ENCODE assay signal across 1 cellular context in the genomic region with DNA sequence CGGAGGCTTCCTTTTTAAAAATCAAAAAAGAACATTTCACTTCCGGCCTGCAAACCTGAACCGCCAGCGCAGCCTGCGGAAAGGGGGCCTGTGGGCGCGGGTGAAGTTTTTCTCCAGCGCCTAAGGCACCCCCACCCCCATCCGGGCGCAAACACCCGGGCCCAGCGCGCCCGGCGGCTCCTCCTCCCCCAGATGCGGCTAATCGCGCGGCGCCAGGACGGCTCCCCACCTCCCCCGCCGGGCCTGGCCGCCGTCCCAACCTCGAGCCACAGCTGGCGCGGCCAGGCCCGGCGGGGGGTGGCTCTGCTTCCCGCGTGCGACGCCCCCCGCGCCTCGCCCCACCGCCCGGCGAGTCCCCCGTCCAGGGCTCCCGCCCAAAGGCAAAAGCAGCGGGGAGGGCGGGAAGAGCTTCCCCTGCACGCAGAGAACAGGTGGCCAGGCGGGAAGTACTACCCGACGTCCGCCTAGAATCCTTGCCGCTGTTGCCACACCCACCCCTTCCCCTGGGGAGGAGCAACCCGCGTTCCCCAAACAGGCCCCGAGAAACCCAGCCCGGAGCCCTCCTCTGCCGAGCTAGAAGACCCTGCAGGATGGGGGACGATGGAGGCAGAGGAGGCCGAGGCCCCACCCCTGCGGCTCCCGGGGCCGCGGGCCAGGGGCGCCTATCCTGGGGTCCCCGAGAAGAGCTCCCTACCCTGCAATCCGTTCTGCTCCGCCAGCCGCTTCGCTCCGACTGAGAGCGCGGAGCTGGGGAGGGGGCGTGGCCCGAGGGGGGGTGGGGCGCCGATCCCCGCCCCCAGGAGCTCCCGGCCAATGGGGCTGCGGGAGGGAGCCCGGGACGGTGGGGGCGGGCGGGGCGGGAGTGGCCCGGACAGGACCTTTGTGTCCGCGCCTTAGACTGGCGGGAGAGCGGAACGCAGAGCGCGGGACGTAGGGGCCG.
A peak's percentile ranks its signal among the peaks of the same experiment; 100 is the strongest.
TF ChIP-seq lines count a peak whose summit lies in the region.

Gene CARHSP1 (minus strand): TSS at position 735 of the 940 bp plus-strand sequence. CDS start 9,678 bp downstream, outside the sequence.

TF ChIP-seq in HEK293, 187 proteins besides CTCF, POLR2A, EP300 and RAD21 (continued from another document and continues in another):
- no peak for TF ChIP-seq ZBTB1 (tag by site-specific recombination; IDR thresholded peaks at IDR 0.05)
- peak; percentile 48; the same call in 1 of the 2 replicates for TF ChIP-seq ZNF423 (tag by site-specific recombination; IDR thresholded peaks at IDR 0.05)
- peak; percentile 62 for TF ChIP-seq ZNF629 (tag by site-specific recombination; IDR thresholded peaks at IDR 0.05)
- TF ChIP-seq, protein P1, sequence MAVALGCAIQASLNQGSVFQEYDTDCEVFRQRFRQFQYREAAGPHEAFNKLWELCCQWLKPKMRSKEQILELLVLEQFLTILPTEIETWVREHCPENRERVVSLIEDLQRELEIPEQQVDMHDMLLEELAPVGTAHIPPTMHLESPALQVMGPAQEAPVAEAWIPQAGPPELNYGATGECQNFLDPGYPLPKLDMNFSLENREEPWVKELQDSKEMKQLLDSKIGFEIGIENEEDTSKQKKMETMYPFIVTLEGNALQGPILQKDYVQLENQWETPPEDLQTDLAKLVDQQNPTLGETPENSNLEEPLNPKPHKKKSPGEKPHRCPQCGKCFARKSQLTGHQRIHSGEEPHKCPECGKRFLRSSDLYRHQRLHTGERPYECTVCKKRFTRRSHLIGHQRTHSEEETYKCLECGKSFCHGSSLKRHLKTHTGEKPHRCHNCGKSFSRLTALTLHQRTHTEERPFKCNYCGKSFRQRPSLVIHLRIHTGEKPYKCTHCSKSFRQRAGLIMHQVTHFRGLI (tag by site-specific recombination; IDR thresholded peaks at IDR 0.05): peak; percentile 62
- TF ChIP-seq ZNF398 (tag by site-specific recombination; IDR thresholded peaks at IDR 0.05): peak; percentile 86
- TF ChIP-seq ZBTB20 (tag by site-specific recombination; IDR thresholded peaks at IDR 0.05): peak; percentile 83
- TF ChIP-seq TCF7L2 (IDR thresholded peaks at IDR 0.05; ENCODE audit: borderline replicate concordance, low read depth, low read length): no peak
- no peak for TF ChIP-seq ZNF157 (tag by site-specific recombination; IDR thresholded peaks at IDR 0.05)
- no peak for TF ChIP-seq ZSCAN23 (tag by site-specific recombination; IDR thresholded peaks at IDR 0.05)
- peak; percentile 43; the same call in 1 of the 2 replicates for TF ChIP-seq ZNF701 (tag by site-specific recombination; IDR thresholded peaks at IDR 0.05)
- TF ChIP-seq, protein P2, sequence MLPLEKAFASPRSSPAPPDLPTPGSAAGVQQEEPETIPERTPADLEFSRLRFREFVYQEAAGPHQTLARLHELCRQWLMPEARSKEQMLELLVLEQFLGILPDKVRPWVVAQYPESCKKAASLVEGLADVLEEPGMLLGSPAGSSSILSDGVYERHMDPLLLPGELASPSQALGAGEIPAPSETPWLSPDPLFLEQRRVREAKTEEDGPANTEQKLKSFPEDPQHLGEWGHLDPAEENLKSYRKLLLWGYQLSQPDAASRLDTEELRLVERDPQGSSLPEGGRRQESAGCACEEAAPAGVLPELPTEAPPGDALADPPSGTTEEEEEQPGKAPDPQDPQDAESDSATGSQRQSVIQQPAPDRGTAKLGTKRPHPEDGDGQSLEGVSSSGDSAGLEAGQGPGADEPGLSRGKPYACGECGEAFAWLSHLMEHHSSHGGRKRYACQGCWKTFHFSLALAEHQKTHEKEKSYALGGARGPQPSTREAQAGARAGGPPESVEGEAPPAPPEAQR (tag by site-specific recombination; IDR thresholded peaks at IDR 0.05): no peak
- no peak for TF ChIP-seq ZNF624 (tag by site-specific recombination; IDR thresholded peaks at IDR 0.05)
- TF ChIP-seq ZNF768 (tag by site-specific recombination; IDR thresholded peaks at IDR 0.05): no peak; the same call in 1 of the 2 replicates
- TF ChIP-seq ZBTB6 (tag by site-specific recombination; IDR thresholded peaks at IDR 0.05): peak; percentile 71
- TF ChIP-seq MZF1 (tag by site-specific recombination; IDR thresholded peaks at IDR 0.05; ENCODE audit: borderline replicate concordance): peak; percentile 85; the same call in 1 of the 2 replicates
- TF ChIP-seq ZBTB17 (tag by site-specific recombination; IDR thresholded peaks at IDR 0.05): peak; percentile 80
- peak; percentile 91 for TF ChIP-seq KLF17 (tag by site-specific recombination; IDR thresholded peaks at IDR 0.05)
- peak; percentile 96 for TF ChIP-seq SCRT2 (tag by site-specific recombination; IDR thresholded peaks at IDR 0.05)
- TF ChIP-seq SP2 (tag by site-specific recombination; IDR thresholded peaks at IDR 0.05): peak; percentile 79
- TF ChIP-seq ZNF777 (tag by site-specific recombination; IDR thresholded peaks at IDR 0.05; ENCODE audit: borderline replicate concordance): no peak
- TF ChIP-seq, protein P3, sequence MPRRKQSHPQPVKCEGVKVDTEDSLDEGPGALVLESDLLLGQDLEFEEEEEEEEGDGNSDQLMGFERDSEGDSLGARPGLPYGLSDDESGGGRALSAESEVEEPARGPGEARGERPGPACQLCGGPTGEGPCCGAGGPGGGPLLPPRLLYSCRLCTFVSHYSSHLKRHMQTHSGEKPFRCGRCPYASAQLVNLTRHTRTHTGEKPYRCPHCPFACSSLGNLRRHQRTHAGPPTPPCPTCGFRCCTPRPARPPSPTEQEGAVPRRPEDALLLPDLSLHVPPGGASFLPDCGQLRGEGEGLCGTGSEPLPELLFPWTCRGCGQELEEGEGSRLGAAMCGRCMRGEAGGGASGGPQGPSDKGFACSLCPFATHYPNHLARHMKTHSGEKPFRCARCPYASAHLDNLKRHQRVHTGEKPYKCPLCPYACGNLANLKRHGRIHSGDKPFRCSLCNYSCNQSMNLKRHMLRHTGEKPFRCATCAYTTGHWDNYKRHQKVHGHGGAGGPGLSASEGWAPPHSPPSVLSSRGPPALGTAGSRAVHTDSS (tag by site-specific recombination; IDR thresholded peaks at IDR 0.05): no peak
- TF ChIP-seq ZNF529 (tag by site-specific recombination; IDR thresholded peaks at IDR 0.05; ENCODE audit: insufficient replicate concordance): no peak
- peak; percentile 95 for TF ChIP-seq IKZF3 (tag by site-specific recombination; IDR thresholded peaks at IDR 0.05)
- no peak for TF ChIP-seq ZNF791 (tag by site-specific recombination; IDR thresholded peaks at IDR 0.05)
- no peak for TF ChIP-seq ZNF366 (tag by site-specific recombination; conservative IDR thresholded peaks at IDR 0.05)
- TF ChIP-seq ZNF18 (tag by site-specific recombination; IDR thresholded peaks at IDR 0.05): no peak
- no peak for TF ChIP-seq ZNF654 (tag by site-specific recombination; IDR thresholded peaks at IDR 0.05; ENCODE audit: low read depth)
- no peak for TF ChIP-seq ZNF621 (tag by site-specific recombination; IDR thresholded peaks at IDR 0.05)
- TF ChIP-seq ZNF571 (tag by site-specific recombination; IDR thresholded peaks at IDR 0.05): no peak
- TF ChIP-seq KLF7 (tag by site-specific recombination; IDR thresholded peaks at IDR 0.05; ENCODE audit: borderline replicate concordance): peak; percentile 78
- TF ChIP-seq, protein P4, sequence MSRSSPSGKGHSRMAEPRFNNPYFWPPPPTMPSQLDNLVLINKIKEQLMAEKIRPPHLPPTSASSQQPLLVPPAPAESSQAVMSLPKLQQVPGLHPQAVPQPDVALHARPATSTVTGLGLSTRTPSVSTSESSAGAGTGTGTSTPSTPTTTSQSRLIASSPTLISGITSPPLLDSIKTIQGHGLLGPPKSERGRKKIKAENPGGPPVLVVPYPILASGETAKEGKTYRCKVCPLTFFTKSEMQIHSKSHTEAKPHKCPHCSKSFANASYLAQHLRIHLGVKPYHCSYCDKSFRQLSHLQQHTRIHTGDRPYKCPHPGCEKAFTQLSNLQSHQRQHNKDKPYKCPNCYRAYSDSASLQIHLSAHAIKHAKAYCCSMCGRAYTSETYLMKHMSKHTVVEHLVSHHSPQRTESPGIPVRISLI (tag by site-specific recombination; IDR thresholded peaks at IDR 0.05): no peak
- peak; percentile 38; the same call in 1 of the 2 replicates for TF ChIP-seq ZNF10 (tag by site-specific recombination; IDR thresholded peaks at IDR 0.05)
- 0 out of 2 replicates have a peak, but pooled peaks have one; percentile 6 for TF ChIP-seq GFI1B (tag by site-specific recombination; IDR thresholded peaks at IDR 0.05)
- TF ChIP-seq ZNF555 (tag by site-specific recombination; conservative IDR thresholded peaks at IDR 0.05): no peak
- TF ChIP-seq ZNF132 (tag by site-specific recombination; IDR thresholded peaks at IDR 0.05; ENCODE audit: borderline replicate concordance): no peak
- TF ChIP-seq WT1 (tag by site-specific recombination; IDR thresholded peaks at IDR 0.05): no peak
- peak; percentile 17 for TF ChIP-seq ZBTB44 (tag by site-specific recombination; IDR thresholded peaks at IDR 0.05)
- no peak for TF ChIP-seq ZNF354C (tag by site-specific recombination; IDR thresholded peaks at IDR 0.05; ENCODE audit: borderline replicate concordance, low read depth)
- no peak for TF ChIP-seq ZNF169 (tag by site-specific recombination; IDR thresholded peaks at IDR 0.05)
- TF ChIP-seq RBAK (tag by site-specific recombination; IDR thresholded peaks at IDR 0.05): no peak
- TF ChIP-seq, protein P5, sequence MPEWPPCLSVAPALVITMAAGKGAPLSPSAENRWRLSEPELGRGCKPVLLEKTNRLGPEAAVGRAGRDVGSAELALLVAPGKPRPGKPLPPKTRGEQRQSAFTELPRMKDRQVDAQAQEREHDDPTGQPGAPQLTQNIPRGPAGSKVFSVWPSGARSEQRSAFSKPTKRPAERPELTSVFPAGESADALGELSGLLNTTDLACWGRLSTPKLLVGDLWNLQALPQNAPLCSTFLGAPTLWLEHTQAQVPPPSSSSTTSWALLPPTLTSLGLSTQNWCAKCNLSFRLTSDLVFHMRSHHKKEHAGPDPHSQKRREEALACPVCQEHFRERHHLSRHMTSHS (tag by site-specific recombination; IDR thresholded peaks at IDR 0.05): no peak
- TF ChIP-seq ZNF223 (tag by site-specific recombination; IDR thresholded peaks at IDR 0.05): no peak
- TF ChIP-seq ZNF560 (tag by site-specific recombination; IDR thresholded peaks at IDR 0.05; ENCODE audit: borderline replicate concordance): no peak
- TF ChIP-seq ZBTB7A (tag by site-specific recombination; IDR thresholded peaks at IDR 0.05; ENCODE audit: low read depth): 0 out of 2 replicates have a peak, but pooled peaks have one; percentile 67
- TF ChIP-seq MEIS1 (CRISPR knock-in tag; IDR thresholded peaks at IDR 0.05; ENCODE audit: borderline replicate concordance): no peak
- no peak; the same call in 1 of the 2 replicates for TF ChIP-seq ZFP69B (tag by site-specific recombination; IDR thresholded peaks at IDR 0.05)
- TF ChIP-seq ZNF24 (tag by site-specific recombination; IDR thresholded peaks at IDR 0.05): peak; percentile 62
- no peak for TF ChIP-seq ZNF514 (tag by site-specific recombination; IDR thresholded peaks at IDR 0.05)
- TF ChIP-seq KLF8 (tag by site-specific recombination; IDR thresholded peaks at IDR 0.05): peak; percentile 79
